In the genomic region with DNA sequence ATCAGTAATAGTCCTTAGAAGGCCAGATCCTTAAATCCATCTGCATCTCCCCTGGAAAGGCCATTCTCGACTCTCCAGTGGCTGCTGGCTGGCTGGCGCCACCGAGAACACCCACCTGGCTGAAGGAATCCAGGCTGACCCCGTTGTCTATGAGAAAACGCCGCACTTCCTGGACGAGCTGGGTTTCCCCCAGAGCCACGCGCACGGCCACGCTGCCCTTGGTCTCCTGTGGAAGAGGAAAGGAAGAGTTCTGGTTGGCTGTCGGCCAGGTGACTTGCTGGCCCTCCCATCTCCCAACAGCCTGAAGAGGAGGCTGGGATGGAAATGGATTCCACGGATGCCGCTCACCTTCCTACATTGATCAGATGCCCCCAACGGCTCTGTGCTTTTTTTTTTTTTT, we compare ENCODE assay signal across 9 cellular contexts.
"Had no signal": no experiment of that assay in that cellular context is flagged by ENCODE, and none has a peak within 500 bp of the region (broad histone marks: within the 10 kb centered on the region; RNA-seq: fewer than 3 reads in every experiment).

No MANE protein-coding gene starts in this region.

- H3K4me3 Mint-ChIP-seq: GM23338, H9, HFFc6 had no signal

- ATAC-seq: GM23338, HCT116 had no signal

- H3K4me1 Mint-ChIP-seq: GM23338 had no signal

- H3K27ac Mint-ChIP-seq: GM23338, HFFc6 had no signal

- H3K4me3 ChIP-seq: GM23248, GM23338, HAP-1 had no signal

- H2AFZ ChIP-seq: GM23248, GM23338 had no signal

- H3K27ac ChIP-seq: GM23248 had no signal

- DNase-seq: GM23248, GOT3, H7, H9, HCEC 1CT, HFFc6 had no signal

- H3K4me1 ChIP-seq: HAP-1 had no signal

- H3K9me3 Mint-ChIP-seq: GM23338, H9, HFFc6 had no signal

- H3K4me2 ChIP-seq: GM23338 had no signal

- H3K9ac ChIP-seq: GM23248 had no signal

- H3K9me3 ChIP-seq: HAP-1 had no signal
